ENCODE assay signal across 10 cellular contexts in the genomic region with DNA sequence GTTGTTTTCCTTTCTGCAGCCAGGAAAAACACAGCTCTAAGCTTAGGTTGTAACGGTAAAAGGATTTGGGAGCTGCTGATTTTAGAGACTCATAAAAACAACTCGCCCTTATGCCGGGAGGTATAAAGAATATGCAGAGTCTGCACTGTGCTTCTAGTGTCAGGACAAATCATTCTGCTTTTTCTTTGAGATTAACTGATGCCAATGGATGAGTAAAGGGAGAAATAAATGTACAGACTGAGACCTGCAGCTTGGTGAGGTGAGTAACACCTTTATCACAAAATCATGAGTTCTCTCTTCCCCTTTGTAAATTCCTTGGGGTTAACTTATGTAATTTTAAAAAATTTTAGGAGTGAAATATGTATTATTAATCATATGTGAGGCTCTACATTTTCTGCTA. TPM values are rescaled to one million over a fixed set of nuclear protein-coding genes. Genes with fewer than 3 reads are reported as not detected.
DNase-seq lines count a peak whose midpoint lies in the region; ATAC-seq and TF ChIP-seq lines count a peak whose summit lies in the region.
"Had no signal": no experiment of that assay in that cellular context is flagged by ENCODE, and none has a peak within 500 bp of the region (broad histone marks: within the 10 kb centered on the region; RNA-seq: fewer than 3 reads in every experiment).

No MANE protein-coding gene starts in this region.

- TF ChIP-seq CTCF in HCT116 (IDR thresholded peaks at IDR 0.05 in 2 of 3, conservative IDR thresholded peaks at IDR 0.05 in 1 of 3; ENCODE audit: borderline replicate concordance in 1 of 3, insufficient read depth in 1 of 3, low read depth in 2 of 3, low read length in 2 of 3) = no peak
- no peak for TF ChIP-seq CTCF in foreskin keratinocyte (conservative IDR thresholded peaks at IDR 0.05)
- TF ChIP-seq CTCF in gastrocnemius medialis (IDR thresholded peaks at IDR 0.05 in 4 of 5, conservative IDR thresholded peaks at IDR 0.05 in 1 of 5) = no peak

- H4K20me1 ChIP-seq in HCT116 (ENCODE audit: insufficient read depth) = no peaks in the 10 kb centered on the region

- H3K9me2 ChIP-seq in HCT116 (ENCODE audit: insufficient read depth) = no peaks in the 10 kb centered on the region

- H2AFZ ChIP-seq in HCT116 (ENCODE audit: low read depth, low read length, poor library complexity, severe bottlenecking) = no peak overlapping the region

- H3K9me3 ChIP-seq in HCT116 (ENCODE audit: control insufficient read depth in 1 of 2, insufficient read depth in 1 of 2, low read depth in 1 of 2, low read length in 2 of 2) (no peaks in the 10 kb centered on the region), SJSA1 (replicated peaks) (no peaks in the 10 kb centered on the region), gastrocnemius medialis (no peaks in the 10 kb centered on the region)

- no TSS peak for BruUV-seq in HCT116 (replicated peaks; lab: Mats Ljungman, UMichigan)

- in situ Hi-C loops in gastrocnemius medialis (cut with MboI; ENCODE audit: low sequenced_read_pairs in 4 of 4) = loop anchor here (10.0 to 25.0 kb wide), 5 partner anchors 155 to 235 kb away; a partner anchor contains a TSS

- H3K27me3 ChIP-seq in HCT116 (ENCODE audit: insufficient read depth, low read length) (no peaks in the 10 kb centered on the region), SJSA1 (replicated peaks) (no peaks in the 10 kb centered on the region), foreskin keratinocyte (no peaks in the 10 kb centered on the region), gastrocnemius medialis (no peaks in the 10 kb centered on the region)

- peaks cover 51 to 80% of the 10 kb centered on the region in 2 experiments for H3K4me1 ChIP-seq in HCT116 (ENCODE audit: control insufficient read depth in 1 of 2, insufficient read depth in 2 of 2, low read length in 2 of 2)
- peaks cover 21% of the 10 kb centered on the region for H3K4me1 ChIP-seq in SJSA1 (replicated peaks)
- H3K4me1 ChIP-seq in foreskin keratinocyte = peaks cover 50% of the 10 kb centered on the region
- H3K4me1 ChIP-seq in gastrocnemius medialis = peaks cover 7% of the 10 kb centered on the region in 2 donors

- RAD21 ChIA-PET in HCT116 (lab: Charles Lee; ENCODE audit: low non-redundant PET in 1 of 2, low total read pairs in 2 of 2, uncharacterized antibody in 2 of 2, unreplicated experiment in 2 of 2) = no interaction called here

- no peak for TF ChIP-seq POLR2A in HCT116 (IDR thresholded peaks at IDR 0.05; ENCODE audit: borderline replicate concordance, extremely low read depth, insufficient read depth, insufficient read length)
- TF ChIP-seq POLR2A in gastrocnemius medialis (IDR thresholded peaks at IDR 0.05) = no peak

- intact Hi-C loops in HCT116 (cut with micrococcal nuclease) (loop anchor here (5.0 kb wide), 3 partner anchors 147 to 408 kb away; a partner anchor contains a TSS), gastrocnemius medialis (cut with DNase I; ENCODE audit: low total_unique reads) (loop anchor here (2.0 to 5.0 kb wide), 4 partner anchors 137 to 233 kb away; a partner anchor contains a TSS)

- peaks cover 23% of the 10 kb centered on the region for H3K79me2 ChIP-seq in HCT116 (ENCODE audit: insufficient read depth, low read length)

- H3K27ac ChIP-seq in HCT116 (ENCODE audit: low read depth, low read length) (peak overlapping the region; percentile 96), SJSA1 (peak overlapping the region; percentile 98), foreskin keratinocyte (peak overlapping the region; percentile 99), gastrocnemius medialis (peak overlapping the region; percentile 90 to 99 (median 94))

- H3K36me3 ChIP-seq in HCT116 (ENCODE audit: control insufficient read depth in 1 of 2, insufficient read depth in 2 of 2, low read length in 2 of 2) = peaks cover 0 to 7% of the 10 kb centered on the region in 2 experiments; a peak in 1 of 4 replicates
- no peaks in the 10 kb centered on the region for H3K36me3 ChIP-seq in SJSA1
- no peaks in the 10 kb centered on the region for H3K36me3 ChIP-seq in gastrocnemius medialis

- CTCF ChIA-PET in HCT116 (lab: Charles Lee) = interaction anchor here (1.4 to 2.9 kb wide), 4 partner anchors 19 to 232 kb away, joined by 3 to 9 read pairs (median 4); no protein-coding TSS in a partner anchor

- ATAC-seq in HCT116 (no peak), foreskin keratinocyte (peak; percentile 5), gastrocnemius medialis (no peak), GM21360 (IDR thresholded peaks at IDR 0.05; ENCODE audit: unreplicated experiment) (no peak)

- DNase-seq in HCT116 (ENCODE audit: low read depth, low spot score) (no peak), SJSA1 (ENCODE audit: low read depth in 1 of 2, low spot score in 2 of 2) (no peak), foreskin keratinocyte (peak; percentile 73 to 90), gastrocnemius medialis (no peak), OCI-M2 (lab: John Stamatoyannopoulos, UW; ENCODE audit: unreplicated experiment) (no peak), HUDEP-2 (lab: John Stamatoyannopoulos, UW; ENCODE audit: unreplicated experiment in 76 of 76) (no peak), NCI-H2029 treated with DMSO at 0.1 percent for 48 hours (lab: John Stamatoyannopoulos, UW) (no peak)
- DNase-seq: dermis blood vessel endothelial cell; stimulated activated CD4-positive, alpha-beta T cell treated with anti-CD3 and anti-CD28 coated beads, Interleukin-12 subunit alpha, Interleukin-12 subunit beta, amount 100 ng/mL, for 4 hours had no signal

- H3K9ac ChIP-seq in HCT116 (ENCODE audit: low read length) = peak overlapping the region; percentile 89

- no peak for TF ChIP-seq RAD21 in HCT116 (IDR thresholded peaks at IDR 0.05; ENCODE audit: low read depth)

- H3K4me2 ChIP-seq in HCT116 (ENCODE audit: low read length) = peak overlapping the region; percentile 89

- POLR2A ChIA-PET in HCT116 (lab: Charles Lee) = interaction anchor here (0.8 to 2.7 kb wide), 3 partner anchors 10 to 70 kb away, joined by 3 to 18 read pairs (median 4); no protein-coding TSS in a partner anchor

- H3K4me3 ChIP-seq in HCT116 (replicated peaks in 1 of 2; ENCODE audit: low read depth in 1 of 2, low read length in 2 of 2) (peak overlapping the region in 1 of 2 experiments; percentile 64; a peak in 1 of 4 replicates), SJSA1 (no peak overlapping the region), gastrocnemius medialis (no peak overlapping the region)

TF ChIP-seq in HCT116, 20 proteins besides CTCF, POLR2A, EP300 and RAD21 (continues in another document):
- TF ChIP-seq SIN3A (IDR thresholded peaks at IDR 0.05; ENCODE audit: low read depth) (no peak), JUND (IDR thresholded peaks at IDR 0.05) (no peak), ZNF274 (IDR thresholded peaks at IDR 0.05; ENCODE audit: low read depth, low read length) (no peak), ELF1 (IDR thresholded peaks at IDR 0.05; ENCODE audit: borderline replicate concordance, low read depth) (no peak), YY1 (IDR thresholded peaks at IDR 0.05; ENCODE audit: extremely low read depth, insufficient replicate concordance, low read depth, low read length) (no peak), EZH2phosphoT487 (IDR thresholded peaks at IDR 0.05; ENCODE audit: borderline replicate concordance) (no peak), EZH2 (IDR thresholded peaks at IDR 0.05) (no peak), CBX3 (IDR thresholded peaks at IDR 0.05; ENCODE audit: low read depth) (no peak), POLR2AphosphoS5 (IDR thresholded peaks at IDR 0.05; ENCODE audit: low read depth, low read length) (no peak), CEBPB (IDR thresholded peaks at IDR 0.05; ENCODE audit: low read depth) (no peak), SRF (IDR thresholded peaks at IDR 0.05; ENCODE audit: low read depth) (no peak)
- TF ChIP-seq, protein P1, sequence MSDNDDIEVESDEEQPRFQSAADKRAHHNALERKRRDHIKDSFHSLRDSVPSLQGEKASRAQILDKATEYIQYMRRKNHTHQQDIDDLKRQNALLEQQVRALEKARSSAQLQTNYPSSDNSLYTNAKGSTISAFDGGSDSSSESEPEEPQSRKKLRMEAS (IDR thresholded peaks at IDR 0.05) = no peak
- TF ChIP-seq, protein P2, sequence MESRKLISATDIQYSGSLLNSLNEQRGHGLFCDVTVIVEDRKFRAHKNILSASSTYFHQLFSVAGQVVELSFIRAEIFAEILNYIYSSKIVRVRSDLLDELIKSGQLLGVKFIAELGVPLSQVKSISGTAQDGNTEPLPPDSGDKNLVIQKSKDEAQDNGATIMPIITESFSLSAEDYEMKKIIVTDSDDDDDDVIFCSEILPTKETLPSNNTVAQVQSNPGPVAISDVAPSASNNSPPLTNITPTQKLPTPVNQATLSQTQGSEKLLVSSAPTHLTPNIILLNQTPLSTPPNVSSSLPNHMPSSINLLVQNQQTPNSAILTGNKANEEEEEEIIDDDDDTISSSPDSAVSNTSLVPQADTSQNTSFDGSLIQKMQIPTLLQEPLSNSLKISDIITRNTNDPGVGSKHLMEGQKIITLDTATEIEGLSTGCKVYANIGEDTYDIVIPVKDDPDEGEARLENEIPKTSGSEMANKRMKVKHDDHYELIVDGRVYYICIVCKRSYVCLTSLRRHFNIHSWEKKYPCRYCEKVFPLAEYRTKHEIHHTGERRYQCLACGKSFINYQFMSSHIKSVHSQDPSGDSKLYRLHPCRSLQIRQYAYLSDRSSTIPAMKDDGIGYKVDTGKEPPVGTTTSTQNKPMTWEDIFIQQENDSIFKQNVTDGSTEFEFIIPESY (IDR thresholded peaks at IDR 0.05; ENCODE audit: extremely low read depth, insufficient replicate concordance, low read length) = no peak

RNA-seq across cellular contexts. Expression of a gene that starts 1.9 kb away (rescaled TPM):
- total RNA-seq in HCT116 (2021; ENCODE audit: unreplicated experiment) (38.5 TPM), foreskin keratinocyte (16.4 and 16.5 TPM in 2 replicates), gastrocnemius medialis (1 to 10 TPM; 2.4 to 7.7 (median 4.7) TPM)
- 7.0 and 14.5 TPM in 2 replicates for polyA plus RNA-seq in HCT116 (2012)
- 11.0 and 15.1 TPM in 2 replicates for total RNA-seq in SJSA1 (2014; rRNA removed; shearing (Covaris generic))
- polyA plus RNA-seq in foreskin keratinocyte = 12.0 and 13.3 TPM in 2 replicates

RNA-seq across cellular contexts. Expression of a gene that starts 34.4 kb away (rescaled TPM):
- total RNA-seq in HCT116 (2021; ENCODE audit: unreplicated experiment) (3.5 TPM), foreskin keratinocyte (1,970 and 2,423 TPM in 2 replicates), gastrocnemius medialis (under 1 TPM in 1 of 4 donors, not detected in 3; 0.63 TPM)
- polyA plus RNA-seq in HCT116 (2012) = 4.1 and 5.1 TPM in 2 replicates
- 0.05 TPM in 1 of 2 replicates, not detected in the other for total RNA-seq in SJSA1 (2014; rRNA removed; shearing (Covaris generic))
- polyA plus RNA-seq in foreskin keratinocyte = 1,615 and 1,982 TPM in 2 replicates

Comparison
In these comparisons a context has a peak if more than half of its experiments do, and no peak if none do; other contexts are left out.
1. DNase-seq: peak in foreskin keratinocyte (2 of 2); none in HCT116 (single experiment), SJSA1 (0 of 2), gastrocnemius medialis (0 of 2), OCI-M2 (single experiment), HUDEP-2 (0 of 76) and NCI-H2029 treated with DMSO at 0.1 percent for 48 hours (single experiment).
2. RNA of a gene that starts 34.4 kb away (total RNA-seq): 1,970 to 2,423 TPM in foreskin keratinocyte; 3.5 TPM in HCT116 (single experiment), 0.05 TPM in SJSA1 and 0.63 TPM in gastrocnemius medialis; every median in the first group is over 100 times any median in the second.
3. Peak in every context shown above with its lines, with median percentiles within 50 percentile points of each other: H3K27ac ChIP-seq.